Comparison of ENCODE assay signal across 8 cellular contexts in the genomic region with DNA sequence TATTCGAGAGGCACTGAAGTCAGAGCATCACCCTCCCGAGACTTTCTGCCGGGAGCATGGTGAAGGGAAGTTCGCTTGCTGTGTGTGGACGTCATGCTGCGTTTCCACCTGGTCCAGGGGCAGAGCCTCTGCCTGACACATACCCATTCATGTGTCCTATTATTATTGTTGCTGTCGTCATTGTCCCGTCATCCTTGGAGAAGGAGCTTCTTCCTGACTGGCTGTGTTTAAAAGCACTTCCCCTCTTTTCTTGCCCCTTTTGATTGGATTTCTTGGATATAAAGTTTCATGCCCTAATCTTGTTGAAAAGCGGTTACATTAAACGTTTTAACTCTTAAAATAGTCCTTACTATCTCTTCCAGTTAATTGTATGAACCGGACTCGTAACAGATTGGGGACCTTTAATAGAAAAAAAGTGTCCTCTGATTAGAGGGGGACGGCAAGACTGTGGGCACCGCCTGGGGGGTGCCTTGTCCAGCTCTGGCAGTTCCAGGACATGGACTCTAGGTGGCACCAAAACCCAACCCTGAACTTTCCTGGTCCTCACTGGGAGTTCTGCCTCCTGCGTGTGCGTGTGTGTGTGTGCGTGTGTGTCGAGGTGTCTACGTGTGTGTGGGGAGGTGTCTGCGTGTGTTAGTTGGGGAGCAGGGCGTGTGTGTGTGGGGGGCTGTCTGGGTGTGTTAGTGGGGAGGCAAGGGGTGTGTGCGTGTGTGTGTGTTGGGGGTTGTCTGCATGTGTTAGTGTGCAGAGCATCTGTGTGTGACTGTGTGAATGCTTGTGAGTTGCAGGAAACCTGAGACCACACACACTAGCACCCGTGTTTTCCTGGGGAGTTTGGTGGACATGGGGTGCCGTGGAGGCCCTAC.
A peak's percentile ranks its signal among the peaks of the same experiment; 100 is the strongest.
DNase-seq lines count a peak whose midpoint lies in the region; ATAC-seq and TF ChIP-seq lines count a peak whose summit lies in the region.

No MANE protein-coding gene starts in this region.

- peaks cover 23% of the 10 kb centered on the region for H3K4me1 Mint-ChIP-seq in glutamatergic neuron (ENCODE audit: low read depth, unreplicated experiment)

- DNase-seq in COLO829 (ENCODE audit: low spot score) (peak; percentile 18), HuH-7 (ENCODE audit: low spot score) (peak; percentile 91), RWPE1 (ENCODE audit: low spot score) (peak; percentile 57), glutamatergic neuron (peak; percentile 79), retina (peak; percentile 90)
- DNase-seq in activated naive CD4-positive, alpha-beta T cell treated with anti-CD3 and anti-CD28 coated beads, Interleukin-2, amount 50 U/mL, for 16 hours: peak; percentile 51

- CTCF ChIA-PET in RWPE1 (lab: Yijun Ruan, JAX): interaction anchor here (0.5 to 1.7 kb wide), 18 partner anchors 9 to 1435 kb away, joined by 3 to 7 read pairs (median 3); no protein-coding TSS in a partner anchor

- peaks cover 8% of the 10 kb centered on the region for H3K27me3 Mint-ChIP-seq in glutamatergic neuron (ENCODE audit: unreplicated experiment)

- H3K27ac ChIP-seq in RWPE1: no peak overlapping the region

- H3K27ac Mint-ChIP-seq in glutamatergic neuron (ENCODE audit: unreplicated experiment): peak overlapping the region; percentile 59

- POLR2A ChIA-PET in RWPE1 (lab: Yijun Ruan, JAX; ENCODE audit: low non-redundant PET): no interaction called here

- H3K9me3 Mint-ChIP-seq in glutamatergic neuron (ENCODE audit: unreplicated experiment): peaks cover 13% of the 10 kb centered on the region

- peak overlapping the region; percentile 7 for H3K4me3 Mint-ChIP-seq in glutamatergic neuron (ENCODE audit: unreplicated experiment)

- TF ChIP-seq CTCF in RWPE1 (conservative IDR thresholded peaks at IDR 0.05; ENCODE audit: low read depth) (peak; percentile 95), glutamatergic neuron (IDR thresholded peaks at IDR 0.05; ENCODE audit: partially characterized antibody, unreplicated experiment) (peak; percentile 72)

- ATAC-seq in HG02852 (IDR thresholded peaks at IDR 0.05; ENCODE audit: unreplicated experiment): no peak
- ATAC-seq in GM18511 (IDR thresholded peaks at IDR 0.05; ENCODE audit: unreplicated experiment): no peak

- no peaks in the 10 kb centered on the region for H3K36me3 Mint-ChIP-seq in glutamatergic neuron (ENCODE audit: unreplicated experiment)

Comparison
In these comparisons a context has a peak if more than half of its experiments do, and no peak if none do; other contexts are left out.
1. DNase-seq: peak in every context shown above with its lines; median percentile 91 in HuH-7; 90 in retina; 79 in glutamatergic neuron; 57 in RWPE1; 51 in activated naive CD4-positive, alpha-beta T cell treated with anti-CD3 and anti-CD28 coated beads, Interleukin-2, amount 50 U/mL, for 16 hours; 18 in COLO829.